ENCODE assay signal across 38 cellular contexts in genomic region chr1:18831656-18832055, GRCh38. TPM values are rescaled to one million over a fixed set of nuclear protein-coding genes. Genes with fewer than 3 reads are reported as not detected.
"Had no signal": no experiment of that assay in that cellular context is flagged by ENCODE, and none has a peak within 500 bp of the region (broad histone marks: within the 10 kb centered on the region; RNA-seq: fewer than 3 reads in every experiment).

No MANE protein-coding gene starts in this region.

- H3K4me3 ChIP-seq: MG63 had no signal

- H3K9me3 ChIP-seq: MG63 had no signal

- H3K9ac ChIP-seq: KMS-11 had no signal

- H3K36me3 ChIP-seq: MG63 had no signal

- H3K4me2 ChIP-seq: KMS-11 had no signal

- DNase-seq: Karpas-422, Kasumi-1, KBM-7, KG1, MG63, MM.1S, MV-4-11, NCI-H1048, NCI-H1092, NCI-H1092 treated with DMSO at 0.1 percent for 48 hours, NCI-H1105, NCI-H1105 treated with DMSO at 0.1 percent for 48 hours, NCI-H1417, NCI-H1417 treated with DMSO at 0.1 percent for 48 hours, NCI-H1436, NCI-H1436 treated with DMSO at 0.1 percent for 48 hours, NCI-H146, NCI-H1694, NCI-H1694 treated with DMSO at 0.1 percent for 48 hours, NCI-H187, NCI-H187 treated with DMSO at 0.1 percent for 48 hours, NCI-H1930, NCI-H2029, NCI-H2029 treated with DMSO at 0.1 percent for 48 hours, NCI-H2081, NCI-H2081 treated with DMSO at 0.1 percent for 48 hours, NCI-H2107, NCI-H2171, NCI-H2171 treated with DMSO at 0.1 percent for 48 hours, NCI-H2227 treated with DMSO at 0.1 percent for 48 hours, NCI-H226, NCI-H345, NCI-H446, NCI-H446 treated with DMSO at 0.1 percent for 48 hours had no signal

- H3K27ac ChIP-seq: KMS-11 had no signal

RNA-seq across cellular contexts. Expression of gene TAS1R2, which starts 27.8 kb away (rescaled TPM):
- total RNA-seq: LHCN-M2, M059J, MCF 10A had no signal
